ENCODE assay signal across 8 cellular contexts in genomic region chr11:44565746-44566558, GRCh38. TPM values are rescaled to one million over a fixed set of nuclear protein-coding genes. Genes with fewer than 3 reads are reported as not detected.
DNase-seq lines count a peak whose midpoint lies in the region; ATAC-seq and TF ChIP-seq lines count a peak whose summit lies in the region.

No MANE protein-coding gene starts in this region.

- BruUV-seq in HCT116 (replicated peaks; lab: Mats Ljungman, UMichigan), result no TSS peak

- DNase-seq in HCT116 (ENCODE audit: low read depth, low spot score), result no peak
- DNase-seq in lung (ENCODE audit: low spot score), result no peak
- DNase-seq in NCI-H524 (lab: John Stamatoyannopoulos, UW), result no peak
- no peak for DNase-seq in dedifferentiated amniotic fluid mesenchymal stem cell (ENCODE audit: extremely low spot score)
- DNase-seq in NCI-H187 treated with DMSO at 0.1 percent for 48 hours (lab: John Stamatoyannopoulos, UW), result no peak

- H3K9me3 ChIP-seq in HCT116 (ENCODE audit: control insufficient read depth in 1 of 2, insufficient read depth in 1 of 2, low read depth in 1 of 2, low read length in 2 of 2) (no peaks in the 10 kb centered on the region), lung (ENCODE audit: control insufficient read depth in 2 of 2, insufficient read depth in 1 of 2, low read length in 1 of 2) (no peaks in the 10 kb centered on the region)

- H3K9ac ChIP-seq in HCT116 (ENCODE audit: low read length), result peak overlapping the region; percentile 65; the same call in 1 of the 2 replicates

- H3K4me1 ChIP-seq in ACC112 (ENCODE audit: control insufficient read depth, insufficient read depth, low read length, unreplicated experiment) (peaks cover 78% of the 10 kb centered on the region), HCT116 (ENCODE audit: control insufficient read depth in 1 of 2, insufficient read depth in 2 of 2, low read length in 2 of 2) (peaks cover 21 to 48% of the 10 kb centered on the region in 2 experiments), lung (ENCODE audit: control insufficient read depth in 2 of 2, insufficient read depth in 2 of 2, low read length in 2 of 2) (peaks cover 16 to 40% of the 10 kb centered on the region in 2 donors)

- peak overlapping the region; percentile 83 for H3K4me2 ChIP-seq in HCT116 (ENCODE audit: low read length)

- no peak for TF ChIP-seq RAD21 in HCT116 (IDR thresholded peaks at IDR 0.05; ENCODE audit: low read depth)

- peak overlapping the region; percentile 17; the same call in 1 of the 2 replicates for H3K27ac ChIP-seq in ACC112 (ENCODE audit: low read depth, low read length)
- no peak overlapping the region for H3K27ac ChIP-seq in HCT116 (ENCODE audit: low read depth, low read length)
- H3K27ac ChIP-seq in angular gyrus (ENCODE audit: low read depth, low read length), result peak overlapping the region; percentile 35
- H3K27ac ChIP-seq in lung (ENCODE audit: low read depth in 1 of 2, low read length in 1 of 2), result peak overlapping the region; percentile 26 to 90

- H4K20me1 ChIP-seq in HCT116 (ENCODE audit: insufficient read depth), result no peaks in the 10 kb centered on the region

- intact Hi-C loops in HCT116 (cut with micrococcal nuclease), result no loop called here

- no peaks in the 10 kb centered on the region for H3K27me3 ChIP-seq in ACC112 (ENCODE audit: insufficient read depth, low read length)
- no peaks in the 10 kb centered on the region for H3K27me3 ChIP-seq in HCT116 (ENCODE audit: insufficient read depth, low read length)
- H3K27me3 ChIP-seq in lung (ENCODE audit: control insufficient read depth, insufficient read depth), result no peaks in the 10 kb centered on the region

- no peak for ATAC-seq in HCT116
- no peak for ATAC-seq in lung (ENCODE audit: insufficient read depth, low FRiP score)
- ATAC-seq in GM21786 (IDR thresholded peaks at IDR 0.05; ENCODE audit: unreplicated experiment), result no peak

- peak overlapping the region; percentile 79 for H3K4me3 ChIP-seq in ACC112 (ENCODE audit: low read depth, low read length)
- peak overlapping the region; percentile 60 to 68 for H3K4me3 ChIP-seq in HCT116 (replicated peaks in 1 of 2; ENCODE audit: low read depth in 1 of 2, low read length in 2 of 2)
- H3K4me3 ChIP-seq in lung, result peak overlapping the region; percentile 81

- TF ChIP-seq CTCF in HCT116 (IDR thresholded peaks at IDR 0.05 in 2 of 3, conservative IDR thresholded peaks at IDR 0.05 in 1 of 3; ENCODE audit: borderline replicate concordance in 1 of 3, insufficient read depth in 1 of 3, low read depth in 2 of 3, low read length in 2 of 3), result no peak
- no peak for TF ChIP-seq CTCF in lung (IDR thresholded peaks at IDR 0.05; ENCODE audit: control extremely low read depth, extremely low read depth)

- RAD21 ChIA-PET in HCT116 (lab: Charles Lee; ENCODE audit: low non-redundant PET in 1 of 2, low total read pairs in 2 of 2, uncharacterized antibody in 2 of 2, unreplicated experiment in 2 of 2), result interaction anchor here (0.6 to 1.5 kb wide), 2 partner anchors 9 to 51 kb away, joined by 3 to 5 read pairs; no protein-coding TSS in a partner anchor

- H3K9me2 ChIP-seq in HCT116 (ENCODE audit: insufficient read depth), result no peaks in the 10 kb centered on the region

- TF ChIP-seq POLR2A in HCT116 (IDR thresholded peaks at IDR 0.05; ENCODE audit: borderline replicate concordance, extremely low read depth, insufficient read depth, insufficient read length), result no peak

- CTCF ChIA-PET in HCT116 (lab: Charles Lee), result interaction anchor here (0.7 to 2.6 kb wide), 9 partner anchors 9 to 545 kb away, joined by 3 to 25 read pairs (median 3); no protein-coding TSS in a partner anchor

- whole genome bisulfite sequencing in lung, 2 donors, result 7 to 12% methylated on average over 29 of the region's 29 CpGs

- H3K36me3 ChIP-seq in ACC112 (ENCODE audit: insufficient read depth, low read length) (no peaks in the 10 kb centered on the region), HCT116 (ENCODE audit: control insufficient read depth in 1 of 2, insufficient read depth in 2 of 2, low read length in 2 of 2) (no peaks in the 10 kb centered on the region), lung (ENCODE audit: control insufficient read depth in 2 of 2, insufficient read depth in 2 of 2, low read length in 2 of 2) (no peaks in the 10 kb centered on the region)

- H3K79me2 ChIP-seq in ACC112 (ENCODE audit: control insufficient read depth, insufficient read depth, low read length, unreplicated experiment), result peaks cover 24% of the 10 kb centered on the region
- no peaks in the 10 kb centered on the region for H3K79me2 ChIP-seq in HCT116 (ENCODE audit: insufficient read depth, low read length)

- POLR2A ChIA-PET in HCT116 (lab: Charles Lee), result interaction anchor here (0.9 to 1.2 kb wide), 2 partner anchors 9 to 462 kb away, joined by 3 to 4 read pairs; no protein-coding TSS in a partner anchor

- no peak overlapping the region for H2AFZ ChIP-seq in ACC112 (ENCODE audit: low read length, unreplicated experiment)
- no peak overlapping the region for H2AFZ ChIP-seq in HCT116 (ENCODE audit: low read depth, low read length, poor library complexity, severe bottlenecking)

TF ChIP-seq in HCT116, 20 proteins besides CTCF, POLR2A, EP300 and RAD21:
- no peak for TF ChIP-seq ZFX (IDR thresholded peaks at IDR 0.05)
- TF ChIP-seq ATF3 (IDR thresholded peaks at IDR 0.05), result no peak
- TF ChIP-seq FOSL1 (IDR thresholded peaks at IDR 0.05; ENCODE audit: low read depth), result no peak
- TF ChIP-seq JUND (IDR thresholded peaks at IDR 0.05), result no peak
- TF ChIP-seq ZNF274 (IDR thresholded peaks at IDR 0.05; ENCODE audit: low read depth, low read length), result no peak
- TF ChIP-seq POLR2AphosphoS5 (IDR thresholded peaks at IDR 0.05; ENCODE audit: low read depth, low read length), result no peak
- TF ChIP-seq CBX3 (IDR thresholded peaks at IDR 0.05; ENCODE audit: low read depth), result no peak

RNA-seq across cellular contexts. Expression of gene CD82, which starts 0.5 kb away (rescaled TPM):
- total RNA-seq in HCT116 (2021; ENCODE audit: unreplicated experiment), result 16.7 TPM
- 11.0 and 13.3 TPM in 2 replicates for polyA plus RNA-seq in HCT116 (2012)
- 100 to 1,000 TPM in 1 of 2 donors, 10 to 100 TPM in 1; 63.3 to 237 TPM for total RNA-seq in lung
- polyA plus RNA-seq in lung, result 100 to 1,000 TPM; 162 to 218 TPM
